1 cellular context compared by ENCODE assay signal in the genomic region with DNA sequence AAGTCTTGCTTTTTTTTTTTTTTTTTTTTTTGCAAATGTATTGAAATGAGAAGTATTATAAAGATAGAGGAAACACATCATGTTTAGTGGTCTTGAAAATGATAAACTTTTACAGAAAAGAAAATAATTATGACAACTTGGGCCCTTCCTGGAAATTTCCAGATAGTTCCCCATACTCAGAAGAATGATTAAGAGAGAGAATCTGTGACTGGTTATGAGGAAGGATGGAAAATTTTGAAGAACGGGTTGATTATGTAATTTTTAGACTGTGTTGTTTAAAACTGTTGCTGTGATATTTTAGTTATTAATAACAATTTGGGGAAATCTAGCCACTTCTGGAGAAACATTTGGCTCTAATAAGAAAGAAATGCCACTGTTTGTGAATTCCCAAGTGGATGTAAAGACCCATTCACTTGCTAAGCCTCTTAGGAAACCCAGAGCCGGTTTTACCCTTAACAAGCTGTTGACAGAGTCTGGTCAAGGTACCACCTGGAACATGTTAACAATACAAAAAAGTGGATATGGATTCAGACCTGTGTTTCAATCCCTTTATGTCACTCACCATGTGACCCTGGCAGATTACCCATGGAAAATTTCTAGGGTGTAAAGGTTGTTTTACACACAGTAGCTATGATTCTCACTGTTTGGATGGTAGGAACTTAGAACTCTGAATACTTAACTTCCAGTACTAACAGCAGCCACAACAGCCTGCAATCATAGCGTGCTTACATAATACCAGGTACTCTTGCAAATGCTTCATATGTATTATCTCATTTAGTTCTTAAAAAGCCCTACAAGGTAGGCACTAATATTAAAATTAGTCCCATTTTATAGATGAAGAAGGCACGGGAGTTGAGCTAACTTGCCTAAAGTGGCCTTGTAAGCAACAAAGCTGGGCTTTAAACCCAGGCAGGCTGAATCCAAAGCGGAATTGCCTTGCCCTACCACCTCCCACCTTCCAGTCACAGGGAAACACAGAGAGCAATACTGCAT.
A peak's percentile ranks its signal among the peaks of the same experiment; 100 is the strongest.
TF ChIP-seq lines count a peak whose summit lies in the region.

No MANE protein-coding gene starts in this region.

TF ChIP-seq in HepG2, 621 proteins besides CTCF, POLR2A, EP300 and RAD21 (continued from another document and continues in another):
- TF ChIP-seq, protein P1, sequence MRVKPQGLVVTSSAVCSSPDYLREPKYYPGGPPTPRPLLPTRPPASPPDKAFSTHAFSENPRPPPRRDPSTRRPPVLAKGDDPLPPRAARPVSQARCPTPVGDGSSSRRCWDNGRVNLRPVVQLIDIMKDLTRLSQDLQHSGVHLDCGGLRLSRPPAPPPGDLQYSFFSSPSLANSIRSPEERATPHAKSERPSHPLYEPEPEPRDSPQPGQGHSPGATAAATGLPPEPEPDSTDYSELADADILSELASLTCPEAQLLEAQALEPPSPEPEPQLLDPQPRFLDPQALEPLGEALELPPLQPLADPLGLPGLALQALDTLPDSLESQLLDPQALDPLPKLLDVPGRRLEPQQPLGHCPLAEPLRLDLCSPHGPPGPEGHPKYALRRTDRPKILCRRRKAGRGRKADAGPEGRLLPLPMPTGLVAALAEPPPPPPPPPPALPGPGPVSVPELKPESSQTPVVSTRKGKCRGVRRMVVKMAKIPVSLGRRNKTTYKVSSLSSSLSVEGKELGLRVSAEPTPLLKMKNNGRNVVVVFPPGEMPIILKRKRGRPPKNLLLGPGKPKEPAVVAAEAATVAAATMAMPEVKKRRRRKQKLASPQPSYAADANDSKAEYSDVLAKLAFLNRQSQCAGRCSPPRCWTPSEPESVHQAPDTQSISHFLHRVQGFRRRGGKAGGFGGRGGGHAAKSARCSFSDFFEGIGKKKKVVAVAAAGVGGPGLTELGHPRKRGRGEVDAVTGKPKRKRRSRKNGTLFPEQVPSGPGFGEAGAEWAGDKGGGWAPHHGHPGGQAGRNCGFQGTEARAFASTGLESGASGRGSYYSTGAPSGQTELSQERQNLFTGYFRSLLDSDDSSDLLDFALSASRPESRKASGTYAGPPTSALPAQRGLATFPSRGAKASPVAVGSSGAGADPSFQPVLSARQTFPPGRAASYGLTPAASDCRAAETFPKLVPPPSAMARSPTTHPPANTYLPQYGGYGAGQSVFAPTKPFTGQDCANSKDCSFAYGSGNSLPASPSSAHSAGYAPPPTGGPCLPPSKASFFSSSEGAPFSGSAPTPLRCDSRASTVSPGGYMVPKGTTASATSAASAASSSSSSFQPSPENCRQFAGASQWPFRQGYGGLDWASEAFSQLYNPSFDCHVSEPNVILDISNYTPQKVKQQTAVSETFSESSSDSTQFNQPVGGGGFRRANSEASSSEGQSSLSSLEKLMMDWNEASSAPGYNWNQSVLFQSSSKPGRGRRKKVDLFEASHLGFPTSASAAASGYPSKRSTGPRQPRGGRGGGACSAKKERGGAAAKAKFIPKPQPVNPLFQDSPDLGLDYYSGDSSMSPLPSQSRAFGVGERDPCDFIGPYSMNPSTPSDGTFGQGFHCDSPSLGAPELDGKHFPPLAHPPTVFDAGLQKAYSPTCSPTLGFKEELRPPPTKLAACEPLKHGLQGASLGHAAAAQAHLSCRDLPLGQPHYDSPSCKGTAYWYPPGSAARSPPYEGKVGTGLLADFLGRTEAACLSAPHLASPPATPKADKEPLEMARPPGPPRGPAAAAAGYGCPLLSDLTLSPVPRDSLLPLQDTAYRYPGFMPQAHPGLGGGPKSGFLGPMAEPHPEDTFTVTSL (CRISPR knock-in tag; IDR thresholded peaks at IDR 0.05; ENCODE audit: borderline replicate concordance) = peak; percentile 42; the same call in 1 of the 2 replicates
- TF ChIP-seq BCL6 (CRISPR knock-in tag; IDR thresholded peaks at IDR 0.05) (peak; percentile 85), ZNF740 (CRISPR knock-in tag; IDR thresholded peaks at IDR 0.05) (no peak), CCAR2 (optimal IDR thresholded peaks at IDR 0.05; ENCODE audit: low read depth, low read length) (no peak), ZNF136 (CRISPR knock-in tag; IDR thresholded peaks at IDR 0.05; ENCODE audit: low read depth) (peak; percentile 66; the same call in 1 of the 2 replicates), ZNF160 (CRISPR knock-in tag; IDR thresholded peaks at IDR 0.05) (no peak), NONO (IDR thresholded peaks at IDR 0.05) (no peak), NONO (CRISPR knock-in tag; conservative IDR thresholded peaks at IDR 0.05) (no peak), FOSL1 (CRISPR knock-in tag; IDR thresholded peaks at IDR 0.05; ENCODE audit: borderline replicate concordance) (no peak), ZEB1 (IDR thresholded peaks at IDR 0.05; ENCODE audit: insufficient replicate concordance, low read depth) (no peak), CBX2 (IDR thresholded peaks at IDR 0.05; ENCODE audit: low read depth, low read length) (no peak), CBX2 (CRISPR knock-in tag; IDR thresholded peaks at IDR 0.05; ENCODE audit: low read depth) (no peak), ZNF30 (CRISPR knock-in tag; IDR thresholded peaks at IDR 0.05) (no peak), KIAA2018 (CRISPR knock-in tag; IDR thresholded peaks at IDR 0.05; ENCODE audit: borderline replicate concordance) (no peak), KAT7 (CRISPR knock-in tag; IDR thresholded peaks at IDR 0.05; ENCODE audit: borderline replicate concordance) (0 out of 2 replicates have a peak, but pooled peaks have one; percentile 33), ZBTB20 (CRISPR knock-in tag; IDR thresholded peaks at IDR 0.05; ENCODE audit: borderline replicate concordance, low read depth) (no peak), KMT2B (CRISPR knock-in tag; IDR thresholded peaks at IDR 0.05) (peak; percentile 69), ZNF704 (CRISPR knock-in tag; IDR thresholded peaks at IDR 0.05; ENCODE audit: borderline replicate concordance) (no peak), SIX4 (CRISPR knock-in tag; IDR thresholded peaks at IDR 0.05) (0 out of 2 replicates have a peak, but pooled peaks have one; percentile 34), ZNF33A (CRISPR knock-in tag; IDR thresholded peaks at IDR 0.05; ENCODE audit: borderline replicate concordance) (no peak), XRCC5 (optimal IDR thresholded peaks at IDR 0.05; ENCODE audit: low read length) (peak; percentile 30), HDAC6 (IDR thresholded peaks at IDR 0.05; ENCODE audit: low read depth, low read length) (no peak), ZNF598 (CRISPR knock-in tag; IDR thresholded peaks at IDR 0.05; ENCODE audit: borderline replicate concordance) (no peak), ZNF772 (CRISPR knock-in tag; IDR thresholded peaks at IDR 0.05) (no peak; the same call in 1 of the 2 replicates), ZNF235 (CRISPR knock-in tag; IDR thresholded peaks at IDR 0.05; ENCODE audit: borderline replicate concordance) (no peak)
- TF ChIP-seq, protein P2, sequence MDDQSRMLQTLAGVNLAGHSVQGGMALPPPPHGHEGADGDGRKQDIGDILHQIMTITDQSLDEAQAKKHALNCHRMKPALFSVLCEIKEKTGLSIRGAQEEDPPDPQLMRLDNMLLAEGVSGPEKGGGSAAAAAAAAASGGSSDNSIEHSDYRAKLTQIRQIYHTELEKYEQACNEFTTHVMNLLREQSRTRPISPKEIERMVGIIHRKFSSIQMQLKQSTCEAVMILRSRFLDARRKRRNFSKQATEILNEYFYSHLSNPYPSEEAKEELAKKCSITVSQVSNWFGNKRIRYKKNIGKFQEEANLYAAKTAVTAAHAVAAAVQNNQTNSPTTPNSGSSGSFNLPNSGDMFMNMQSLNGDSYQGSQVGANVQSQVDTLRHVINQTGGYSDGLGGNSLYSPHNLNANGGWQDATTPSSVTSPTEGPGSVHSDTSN (CRISPR knock-in tag; IDR thresholded peaks at IDR 0.05; ENCODE audit: borderline replicate concordance) = no peak
- TF ChIP-seq, protein P3, sequence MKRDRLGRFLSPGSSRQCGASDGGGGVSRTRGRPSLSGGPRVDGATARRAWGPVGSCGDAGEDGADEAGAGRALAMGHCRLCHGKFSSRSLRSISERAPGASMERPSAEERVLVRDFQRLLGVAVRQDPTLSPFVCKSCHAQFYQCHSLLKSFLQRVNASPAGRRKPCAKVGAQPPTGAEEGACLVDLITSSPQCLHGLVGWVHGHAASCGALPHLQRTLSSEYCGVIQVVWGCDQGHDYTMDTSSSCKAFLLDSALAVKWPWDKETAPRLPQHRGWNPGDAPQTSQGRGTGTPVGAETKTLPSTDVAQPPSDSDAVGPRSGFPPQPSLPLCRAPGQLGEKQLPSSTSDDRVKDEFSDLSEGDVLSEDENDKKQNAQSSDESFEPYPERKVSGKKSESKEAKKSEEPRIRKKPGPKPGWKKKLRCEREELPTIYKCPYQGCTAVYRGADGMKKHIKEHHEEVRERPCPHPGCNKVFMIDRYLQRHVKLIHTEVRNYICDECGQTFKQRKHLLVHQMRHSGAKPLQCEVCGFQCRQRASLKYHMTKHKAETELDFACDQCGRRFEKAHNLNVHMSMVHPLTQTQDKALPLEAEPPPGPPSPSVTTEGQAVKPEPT (CRISPR knock-in tag; IDR thresholded peaks at IDR 0.05; ENCODE audit: low read depth) = no peak
- TF ChIP-seq, protein P4, sequence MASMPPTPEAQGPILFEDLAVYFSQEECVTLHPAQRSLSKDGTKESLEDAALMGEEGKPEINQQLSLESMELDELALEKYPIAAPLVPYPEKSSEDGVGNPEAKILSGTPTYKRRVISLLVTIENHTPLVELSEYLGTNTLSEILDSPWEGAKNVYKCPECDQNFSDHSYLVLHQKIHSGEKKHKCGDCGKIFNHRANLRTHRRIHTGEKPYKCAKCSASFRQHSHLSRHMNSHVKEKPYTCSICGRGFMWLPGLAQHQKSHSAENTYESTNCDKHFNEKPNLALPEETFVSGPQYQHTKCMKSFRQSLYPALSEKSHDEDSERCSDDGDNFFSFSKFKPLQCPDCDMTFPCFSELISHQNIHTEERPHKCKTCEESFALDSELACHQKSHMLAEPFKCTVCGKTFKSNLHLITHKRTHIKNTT (CRISPR knock-in tag; IDR thresholded peaks at IDR 0.05) = no peak
- TF ChIP-seq, protein P5, sequence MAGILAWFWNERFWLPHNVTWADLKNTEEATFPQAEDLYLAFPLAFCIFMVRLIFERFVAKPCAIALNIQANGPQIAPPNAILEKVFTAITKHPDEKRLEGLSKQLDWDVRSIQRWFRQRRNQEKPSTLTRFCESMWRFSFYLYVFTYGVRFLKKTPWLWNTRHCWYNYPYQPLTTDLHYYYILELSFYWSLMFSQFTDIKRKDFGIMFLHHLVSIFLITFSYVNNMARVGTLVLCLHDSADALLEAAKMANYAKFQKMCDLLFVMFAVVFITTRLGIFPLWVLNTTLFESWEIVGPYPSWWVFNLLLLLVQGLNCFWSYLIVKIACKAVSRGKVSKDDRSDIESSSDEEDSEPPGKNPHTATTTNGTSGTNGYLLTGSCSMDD (CRISPR knock-in tag; IDR thresholded peaks at IDR 0.05) = no peak
- TF ChIP-seq, protein P6, sequence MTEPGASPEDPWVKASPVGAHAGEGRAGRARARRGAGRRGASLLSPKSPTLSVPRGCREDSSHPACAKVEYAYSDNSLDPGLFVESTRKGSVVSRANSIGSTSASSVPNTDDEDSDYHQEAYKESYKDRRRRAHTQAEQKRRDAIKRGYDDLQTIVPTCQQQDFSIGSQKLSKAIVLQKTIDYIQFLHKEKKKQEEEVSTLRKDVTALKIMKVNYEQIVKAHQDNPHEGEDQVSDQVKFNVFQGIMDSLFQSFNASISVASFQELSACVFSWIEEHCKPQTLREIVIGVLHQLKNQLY (CRISPR knock-in tag; IDR thresholded peaks at IDR 0.05) = 0 out of 2 replicates have a peak, but pooled peaks have one; percentile 9
